ENCODE assay signal across 14 cellular contexts in genomic region chr5:9456435-9457042, GRCh38.
DNase-seq lines count a peak whose midpoint lies in the region; ATAC-seq and TF ChIP-seq lines count a peak whose summit lies in the region.
"Had no signal": no experiment of that assay in that cellular context is flagged by ENCODE, and none has a peak within 500 bp of the region (broad histone marks: within the 10 kb centered on the region; RNA-seq: fewer than 3 reads in every experiment).

No MANE protein-coding gene starts in this region.

- ATAC-seq in left ventricle myocardium superior (no peak), GM18505 (IDR thresholded peaks at IDR 0.05; ENCODE audit: unreplicated experiment) (no peak)
- ATAC-seq: A549 had no signal

- H3K36me3 ChIP-seq in cardiac muscle cell (no peaks in the 10 kb centered on the region), brain microvascular endothelial cell (replicated peaks) (no peaks in the 10 kb centered on the region)
- H3K36me3 ChIP-seq: Peyer's patch had no signal

- DNase-seq in cardiac muscle cell (ENCODE audit: low read depth in 1 of 2, low spot score in 1 of 2) = no peak
- no peak for DNase-seq in left ventricle myocardium superior
- DNase-seq in brain microvascular endothelial cell = peak; percentile 82
- DNase-seq in islet precursor cell = peak; percentile 84
- no peak for DNase-seq in HT-29 (ENCODE audit: low spot score)
- DNase-seq in DMS153 (lab: John Stamatoyannopoulos, UW) = no peak
- DNase-seq in stimulated activated naive CD4-positive, alpha-beta T cell (lab: John Stamatoyannopoulos, UW) = no peak
- DNase-seq: activated T-cell treated with anti-CD3 and anti-CD28 coated beads, Interleukin-2, amount 50 U/mL, for 24 hours; central memory CD4-positive, alpha-beta T cell; GF-D8; NCI-H2107; Peyer's patch had no signal

- H3K4me1 ChIP-seq in cardiac muscle cell (ENCODE audit: low read depth) = peaks cover 17% of the 10 kb centered on the region
- H3K4me1 ChIP-seq: A549, Peyer's patch had no signal

- H3K4me3 ChIP-seq in cardiac muscle cell (no peak overlapping the region), brain microvascular endothelial cell (ENCODE audit: low read depth, low read length) (no peak overlapping the region)
- H3K4me3 ChIP-seq: A549, Peyer's patch had no signal

- in situ Hi-C loops in brain microvascular endothelial cell (cut with HindIII; ENCODE audit: low pct_ligation_motif_present, low sequenced_read_pairs) = no loop called here

- H3K27me3 ChIP-seq in cardiac muscle cell (no peaks in the 10 kb centered on the region), brain microvascular endothelial cell (replicated peaks) (no peaks in the 10 kb centered on the region)
- H3K27me3 ChIP-seq: Peyer's patch had no signal

- H3K27ac ChIP-seq in cardiac muscle cell = peak overlapping the region; percentile 57
- H3K27ac ChIP-seq in brain microvascular endothelial cell = no peak overlapping the region
- H3K27ac ChIP-seq: A549, Peyer's patch had no signal

- no peak for TF ChIP-seq CTCF in cardiac muscle cell (IDR thresholded peaks at IDR 0.05; ENCODE audit: low read depth, low read length)
- no peak for TF ChIP-seq CTCF in brain microvascular endothelial cell (IDR thresholded peaks at IDR 0.05; ENCODE audit: low read depth, low read length, missing control alignments)

- no peaks in the 10 kb centered on the region for H3K9me3 ChIP-seq in cardiac muscle cell (ENCODE audit: low read depth)
- H3K9me3 ChIP-seq: A549, Peyer's patch had no signal

- intact Hi-C loops in left ventricle myocardium superior (cut with micrococcal nuclease) = no loop called here

- no peak for TF ChIP-seq POLR2A in GM18505 (IDR thresholded peaks at IDR 0.05; ENCODE audit: borderline replicate concordance, extremely low read depth, insufficient read depth, insufficient read length)

Comparison
In these comparisons a context has a peak if more than half of its experiments do, and no peak if none do; other contexts are left out.
1. DNase-seq: peak in brain microvascular endothelial cell (single experiment) and islet precursor cell (single experiment); none in cardiac muscle cell (0 of 2), left ventricle myocardium superior (single experiment), HT-29 (single experiment), DMS153 (single experiment) and stimulated activated naive CD4-positive, alpha-beta T cell (0 of 6).